16 cellular contexts compared by ENCODE assay signal in genomic region chr6:11403035-11403601, GRCh38.
DNase-seq lines count a peak whose midpoint lies in the region; ATAC-seq and TF ChIP-seq lines count a peak whose summit lies in the region.
"Had no signal": no experiment of that assay in that cellular context is flagged by ENCODE, and none has a peak within 500 bp of the region (broad histone marks: within the 10 kb centered on the region; RNA-seq: fewer than 3 reads in every experiment).

No MANE protein-coding gene starts in this region.

- CTCF ChIA-PET in OCI-LY7 (lab: Charles Lee; ENCODE audit: unreplicated experiment), result no interaction called here

- H2AFZ ChIP-seq in OCI-LY7 (ENCODE audit: low read length), result peak overlapping the region; percentile 40; the same call in 1 of the 2 replicates
- H2AFZ ChIP-seq: GM23338 had no signal

- H3K27ac ChIP-seq in OCI-LY7 (ENCODE audit: low read depth, low read length, poor library complexity, severe bottlenecking), result no peak overlapping the region

- no peak for TF ChIP-seq CTCF in GM13977 (IDR thresholded peaks at IDR 0.05; ENCODE audit: extremely low read depth, insufficient read depth, missing control alignments)
- no peak for TF ChIP-seq CTCF in OCI-LY7 (conservative IDR thresholded peaks at IDR 0.05; ENCODE audit: low read length)

- no peaks in the 10 kb centered on the region for H3K36me3 ChIP-seq in OCI-LY7 (ENCODE audit: insufficient read depth, low read length)
- H3K36me3 ChIP-seq: BE2C had no signal

- intact Hi-C loops in OCI-LY7 (cut with micrococcal nuclease; ENCODE audit: unreplicated experiment), result no loop called here

- no peaks in the 10 kb centered on the region for H4K20me1 ChIP-seq in OCI-LY7 (ENCODE audit: insufficient read depth, low read length)

- H3K4me1 Mint-ChIP-seq in naive B cell, result peaks cover 43 to 62% (median 53%) of the 10 kb centered on the region in 3 donors

- H3K4me3 ChIP-seq in OCI-LY7 (ENCODE audit: low read depth, low read length, poor library complexity, severe bottlenecking), result no peak overlapping the region
- H3K4me3 ChIP-seq: GM23338 had no signal

- DNase-seq in GM13977 (ENCODE audit: low spot score) (peak; percentile 38), OCI-LY7 (ENCODE audit: low spot score) (no peak), naive B cell (no peak)
- DNase-seq in central memory CD4-positive, alpha-beta T cell, result no peak
- no peak for DNase-seq in activated CD4-positive, CD25-positive, alpha-beta regulatory T cell treated with anti-CD3 and anti-CD28 coated beads, Interleukin-2, amount 50 U/mL, for 72 hours
- DNase-seq: BE2C, DMS 273 treated with DMSO at 0.1 percent for 48 hours, Kasumi-1, NCI-H1417 treated with DMSO at 0.1 percent for 48 hours, NCI-H2029, NCI-H526, OCI-M1, RPMI8226 had no signal

- peaks cover 0 to 7% (median 0%) of the 10 kb centered on the region in 7 donors for H3K9me3 Mint-ChIP-seq in naive B cell
- H3K9me3 Mint-ChIP-seq: GM23338 had no signal

- POLR2A ChIA-PET in OCI-LY7 (lab: Charles Lee), result no interaction called here

- ATAC-seq in naive B cell (ENCODE audit: low read depth in 2 of 2) (peak in 1 of 2 donors; percentile 24), GM18861 (IDR thresholded peaks at IDR 0.05; ENCODE audit: unreplicated experiment) (no peak), GM21619 (IDR thresholded peaks at IDR 0.05; ENCODE audit: unreplicated experiment) (no peak)
- ATAC-seq: GM23338 had no signal

- BruUV-seq in OCI-LY7 (replicated peaks; lab: Mats Ljungman, UMichigan), result no TSS peak

- H3K79me2 ChIP-seq in OCI-LY7 (ENCODE audit: insufficient read depth, low read depth, low read length), result no peaks in the 10 kb centered on the region

- no peaks in the 10 kb centered on the region for H3K9me3 ChIP-seq in OCI-LY7 (ENCODE audit: low read length)
- H3K9me3 ChIP-seq: BE2C had no signal

- no peaks in the 10 kb centered on the region for H3K36me3 Mint-ChIP-seq in naive B cell

- H3K9me2 ChIP-seq in OCI-LY7 (ENCODE audit: insufficient read depth, low read length), result no peaks in the 10 kb centered on the region

- H3K4me1 ChIP-seq in OCI-LY7 (ENCODE audit: insufficient read depth, low read length, poor library complexity, severe bottlenecking), result peaks cover 16% of the 10 kb centered on the region
- H3K4me1 ChIP-seq: BE2C had no signal

- in situ Hi-C loops in GM13977 (cut with MboI; ENCODE audit: low pct_unique_long_range_greater_than_20kb, low sequenced_read_pairs, unreplicated experiment), result no loop called here

- H3K4me3 Mint-ChIP-seq in naive B cell, result peak overlapping the region in 7 of 8 donors; percentile 13 to 74 (median 27)
- H3K4me3 Mint-ChIP-seq: GM23338 had no signal

- peak overlapping the region; percentile 2 to 96 (median 68) for H3K27ac Mint-ChIP-seq in naive B cell
- H3K27ac Mint-ChIP-seq: GM23338 had no signal

- H3K4me2 ChIP-seq in OCI-LY7 (ENCODE audit: low read length), result no peak overlapping the region
- H3K4me2 ChIP-seq: GM23338 had no signal

- H3K27me3 Mint-ChIP-seq in naive B cell, result no peaks in the 10 kb centered on the region
